Comparison of ENCODE assay signal across 1 cellular context in genomic region chr7:55072251-55072650, GRCh38.
TF ChIP-seq lines count a peak whose summit lies in the region.

No MANE protein-coding gene starts in this region.

TF ChIP-seq in HepG2, 621 proteins besides CTCF, POLR2A, EP300 and RAD21 (continued from another document):
- TF ChIP-seq POGK (CRISPR knock-in tag; conservative IDR thresholded peaks at IDR 0.05) (no peak), NAIF1 (CRISPR knock-in tag; IDR thresholded peaks at IDR 0.05; ENCODE audit: borderline replicate concordance) (no peak), MED1 (CRISPR knock-in tag; IDR thresholded peaks at IDR 0.05) (no peak), ZNF274 (CRISPR knock-in tag; IDR thresholded peaks at IDR 0.05) (no peak), PRDM4 (CRISPR knock-in tag; IDR thresholded peaks at IDR 0.05; ENCODE audit: borderline replicate concordance) (no peak), ZC3H13 (CRISPR knock-in tag; IDR thresholded peaks at IDR 0.05) (no peak)
